In genomic region chr1:164558461-164559341, GRCh38 we compare ENCODE assay signal across 8 cellular contexts. TPM values are rescaled to one million over a fixed set of nuclear protein-coding genes. Genes with fewer than 3 reads are reported as not detected.
DNase-seq lines count a peak whose midpoint lies in the region; ATAC-seq and TF ChIP-seq lines count a peak whose summit lies in the region.

TSS of gene PBX1 (plus strand) at chr1:164559184.

- TF ChIP-seq POLR2A in tibial nerve (IDR thresholded peaks at IDR 0.05): peak in 1 of 2 donors; percentile 79

- H3K4me1 ChIP-seq in tibial nerve: peaks cover 0 to 24% (median 2%) of the 10 kb centered on the region in 4 donors

- 0 to 1% methylated on average over 28 of the region's 28 CpGs for WGBS in tibial nerve, 2 donors

- H3K36me3 ChIP-seq in tibial nerve: no peaks in the 10 kb centered on the region

- intact Hi-C loops in left cardiac atrium (cut with DNase I): no loop called here

- peak; percentile 100 for ATAC-seq in HG02759 (IDR thresholded peaks at IDR 0.05; ENCODE audit: unreplicated experiment)
- ATAC-seq in left cardiac atrium: peak; percentile 99

- DNase-seq in NCI-H1417 treated with DMSO at 0.1 percent for 48 hours (lab: John Stamatoyannopoulos, UW) (peak; percentile 94), T follicular helper cell (ENCODE audit: low read depth) (peak; percentile 62), amygdala (lab: John Stamatoyannopoulos, UW) (peak in 55 of 56 donors; percentile 78 to 99 (median 96)), left cardiac atrium (peak; percentile 98), pons (ENCODE audit: low spot score) (peak; percentile 98), tibial nerve (ENCODE audit: low spot score in 2 of 2) (peak; percentile 94 to 97)

- TF ChIP-seq EP300 in tibial nerve (IDR thresholded peaks at IDR 0.05): peak; percentile 37 to 93

- peak within 1 kb of the TSS; percentile 53 to 88 (median 82) for H3K27ac ChIP-seq in tibial nerve

- H3K4me3 ChIP-seq in GM08714 (ENCODE audit: low read length): peak within 1 kb of the TSS; percentile 65
- H3K4me3 ChIP-seq in tibial nerve: peak within 1 kb of the TSS; percentile 48 to 76 (median 66)

- no peaks in the 10 kb centered on the region for H3K9me3 ChIP-seq in tibial nerve

- TF ChIP-seq CTCF in tibial nerve (IDR thresholded peaks at IDR 0.05): no peak

- H3K27me3 ChIP-seq in tibial nerve: no peaks in the 10 kb centered on the region

RNA-seq across cellular contexts. Expression of gene PBX1, which starts in this region (rescaled TPM):
- total RNA-seq in left cardiac atrium (10 to 100 TPM; 64.7 to 75.0 TPM), tibial nerve (10 to 100 TPM; 25.8 to 31.0 (median 27.1) TPM)

Comparison
In these comparisons a context has a peak if more than half of its experiments do, and no peak if none do; other contexts are left out.
1. Peak in every context shown above with its lines: DNase-seq, ATAC-seq, H3K4me3 ChIP-seq and H3K27ac ChIP-seq.